9 cellular contexts compared by ENCODE assay signal in the genomic region with DNA sequence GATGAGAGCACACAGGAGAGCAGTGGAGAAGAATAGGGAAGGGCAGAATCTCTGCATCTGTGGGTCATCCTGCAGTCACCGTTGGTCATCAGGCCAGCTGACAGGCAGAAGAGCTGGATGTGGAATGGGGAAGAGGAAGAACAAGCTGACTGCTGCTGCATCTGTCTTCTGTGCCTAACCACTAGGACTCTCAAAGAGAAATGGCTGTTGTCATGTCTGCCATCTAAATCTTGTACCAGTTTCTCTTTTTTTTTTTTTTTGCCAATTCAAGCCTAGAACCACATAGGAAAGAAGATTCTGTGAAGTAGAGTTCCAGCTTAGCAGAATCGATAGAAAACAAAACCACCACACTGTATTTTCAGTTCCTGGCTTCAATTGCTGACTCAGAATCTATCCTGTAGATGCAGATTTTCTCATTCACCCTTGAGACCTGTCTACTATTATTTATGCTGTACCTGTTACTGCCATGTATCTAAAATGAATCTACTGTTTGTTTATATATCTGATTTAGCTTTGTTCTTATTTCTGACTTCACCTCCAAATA.
DNase-seq lines count a peak whose midpoint lies in the region; ATAC-seq lines count a peak whose summit lies in the region.
"Had no signal": no experiment of that assay in that cellular context is flagged by ENCODE, and none has a peak within 500 bp of the region (broad histone marks: within the 10 kb centered on the region; RNA-seq: fewer than 3 reads in every experiment).

No MANE protein-coding gene starts in this region.

- H3K9me3 Mint-ChIP-seq in activated naive CD4-positive, alpha-beta T cell treated with anti-CD3 and anti-CD28 coated beads, Interleukin-2, amount 50 U/mL, for 72 hours: peaks cover 9 to 14% of the 10 kb centered on the region in 2 donors
- H3K9me3 Mint-ChIP-seq in T-cell: peaks cover 0 to 11% (median 0%) of the 10 kb centered on the region in 3 donors

- H3K36me3 Mint-ChIP-seq in activated naive CD4-positive, alpha-beta T cell treated with anti-CD3 and anti-CD28 coated beads, Interleukin-2, amount 50 U/mL, for 72 hours: no peaks in the 10 kb centered on the region
- no peaks in the 10 kb centered on the region for H3K36me3 Mint-ChIP-seq in T-cell

- H3K27me3 Mint-ChIP-seq in T-cell: peaks cover 0 to 1% of the 10 kb centered on the region in 2 donors

- H3K4me3 Mint-ChIP-seq in T-cell: no peak overlapping the region
- H3K4me3 Mint-ChIP-seq: activated T-cell treated with anti-CD3 and anti-CD28 coated beads, Interleukin-2, amount 50 U/mL, for 72 hours had no signal

- POLR2A ChIA-PET in T-cell (lab: Charles Lee): no interaction called here

- DNase-seq in myocyte (ENCODE audit: low read depth) (peak; percentile 9), RPMI8226 (no peak), T-cell (no peak)
- DNase-seq in activated naive CD4-positive, alpha-beta T cell treated with anti-CD3 and anti-CD28 coated beads, Interleukin-2, amount 50 U/mL, for 72 hours (ENCODE audit: low spot score in 2 of 2): no peak
- DNase-seq: activated T-cell treated with anti-CD3 and anti-CD28 coated beads, Interleukin-2, amount 50 U/mL, for 72 hours; NCI-H82 had no signal

- no peak overlapping the region for H3K27ac Mint-ChIP-seq in activated naive CD4-positive, alpha-beta T cell treated with anti-CD3 and anti-CD28 coated beads, Interleukin-2, amount 50 U/mL, for 72 hours
- no peak overlapping the region for H3K27ac Mint-ChIP-seq in T-cell
- H3K27ac Mint-ChIP-seq: activated T-cell treated with anti-CD3 and anti-CD28 coated beads, Interleukin-2, amount 50 U/mL, for 72 hours had no signal

- ATAC-seq in GM19043 (IDR thresholded peaks at IDR 0.05; ENCODE audit: low read depth, unreplicated experiment) (peak; percentile 79), HG02571 (IDR thresholded peaks at IDR 0.05; ENCODE audit: unreplicated experiment) (peak; percentile 76), HG03378 (IDR thresholded peaks at IDR 0.05; ENCODE audit: unreplicated experiment) (peak; percentile 80), T-cell (replicated peaks in 1 of 4) (no peak)
- ATAC-seq in activated naive CD4-positive, alpha-beta T cell treated with anti-CD3 and anti-CD28 coated beads, Interleukin-2, amount 50 U/mL, for 72 hours: no peak
- ATAC-seq: activated T-cell treated with anti-CD3 and anti-CD28 coated beads, Interleukin-2, amount 50 U/mL, for 72 hours had no signal

- no peaks in the 10 kb centered on the region for H3K4me1 Mint-ChIP-seq in T-cell

- CTCF ChIA-PET in T-cell (lab: Charles Lee): no interaction called here

Comparison
In these comparisons a context has a peak if more than half of its experiments do, and no peak if none do; other contexts are left out.
1. ATAC-seq: peak in GM19043 (single experiment), HG02571 (single experiment) and HG03378 (single experiment); none in activated naive CD4-positive, alpha-beta T cell treated with anti-CD3 and anti-CD28 coated beads, Interleukin-2, amount 50 U/mL, for 72 hours (0 of 2) and T-cell (0 of 4).